In genomic region chr7:2044311-2044882, GRCh38 we compare ENCODE assay signal across 25 cellular contexts.
DNase-seq lines count a peak whose midpoint lies in the region; ATAC-seq and TF ChIP-seq lines count a peak whose summit lies in the region.
"Had no signal": no experiment of that assay in that cellular context is flagged by ENCODE, and none has a peak within 500 bp of the region (broad histone marks: within the 10 kb centered on the region; RNA-seq: fewer than 3 reads in every experiment).

No MANE protein-coding gene starts in this region.

- H3K27me3 ChIP-seq in heart right ventricle (no peaks in the 10 kb centered on the region), endodermal cell (ENCODE audit: control insufficient read depth, insufficient read depth, low read length, poor library complexity, severe bottlenecking) (no peaks in the 10 kb centered on the region), neuronal stem cell (ENCODE audit: control insufficient read depth in 3 of 3, insufficient read depth in 3 of 3, low read depth in 1 of 3, low read length in 3 of 3) (peaks cover 0 to 2% (median 0%) of the 10 kb centered on the region in 3 experiments)
- H3K27me3 ChIP-seq: pancreas had no signal

- no peak overlapping the region for H3K14ac ChIP-seq in neuronal stem cell (ENCODE audit: low read length)

- peak overlapping the region; percentile 25 for H3K23ac ChIP-seq in neuronal stem cell (ENCODE audit: low read depth, low read length, poor library complexity)

- no peak overlapping the region for H2BK120ac ChIP-seq in neuronal stem cell (ENCODE audit: low read depth, low read length)

- no peak overlapping the region for H2BK15ac ChIP-seq in neuronal stem cell (ENCODE audit: low read length)

- ATAC-seq in Right ventricle myocardium superior (ENCODE audit: poor library complexity): no peak
- no peak for ATAC-seq in heart right ventricle
- no peak for ATAC-seq in HG03196 (IDR thresholded peaks at IDR 0.05; ENCODE audit: unreplicated experiment)
- ATAC-seq: A549; GM12878; naive thymus-derived CD4-positive, alpha-beta T cell; Panc1; pancreas had no signal

- 96 to 97% methylated on average over 21 of the region's 21 CpGs for WGBS in heart right ventricle, 2 donors
- WGBS in endodermal cell (ENCODE audit: insufficient coverage in 1 of 2, insufficient read length in 1 of 2), 2 experiments: 96% methylated on average over 17 to 21 of the region's 21 CpGs
- WGBS in neuronal stem cell (ENCODE audit: extremely low coverage in 2 of 2, insufficient read length in 2 of 2, insufficient replicate concordance in 1 of 2), 2 donors: no CpG with 5 or more reads among the region's 21 CpGs

- H3K4me1 ChIP-seq in heart right ventricle (no peaks in the 10 kb centered on the region), endodermal cell (ENCODE audit: control insufficient read depth, insufficient read depth, low read length) (no peaks in the 10 kb centered on the region), neuronal stem cell (ENCODE audit: control insufficient read depth in 2 of 2, insufficient read depth in 1 of 2, low read depth in 1 of 2, low read length in 2 of 2) (peaks cover 0 to 12% of the 10 kb centered on the region in 2 donors)
- H3K4me1 ChIP-seq: A549, pancreas had no signal

- TF ChIP-seq CTCF in heart right ventricle (IDR thresholded peaks at IDR 0.05): no peak
- TF ChIP-seq CTCF in endodermal cell (conservative IDR thresholded peaks at IDR 0.05): no peak
- TF ChIP-seq CTCF in type B pancreatic cell (conservative IDR thresholded peaks at IDR 0.05): no peak

- peak overlapping the region; percentile 17 for H3K27ac Mint-ChIP-seq in endodermal cell
- no peak overlapping the region for H3K27ac Mint-ChIP-seq in type B pancreatic cell
- H3K27ac Mint-ChIP-seq: activated naive CD4-positive, alpha-beta T cell treated with anti-CD3 and anti-CD28 coated beads, Interleukin-2, amount 10 ng/mL, durations not matched to agents 7 days and 5 days had no signal

- intact Hi-C loops in Right ventricle myocardium superior (cut with DNase I): no loop called here
- intact Hi-C loops in heart right ventricle (cut with DNase I): no loop called here

- peaks cover 37% of the 10 kb centered on the region for H3K36me3 Mint-ChIP-seq in endodermal cell (ENCODE audit: low read depth)
- H3K36me3 Mint-ChIP-seq in type B pancreatic cell: peaks cover 20% of the 10 kb centered on the region

- no peak overlapping the region for H3K4ac ChIP-seq in neuronal stem cell (ENCODE audit: low read length)

- H3K27me3 Mint-ChIP-seq in endodermal cell (ENCODE audit: insufficient read depth) (no peaks in the 10 kb centered on the region), type B pancreatic cell (no peaks in the 10 kb centered on the region)
- H3K27me3 Mint-ChIP-seq: activated naive CD4-positive, alpha-beta T cell treated with anti-CD3 and anti-CD28 coated beads, Interleukin-2, amount 10 ng/mL, durations not matched to agents 7 days and 5 days; naive thymus-derived CD4-positive, alpha-beta T cell had no signal

- H3K9ac ChIP-seq in endodermal cell (ENCODE audit: extremely low read depth, low read length, poor library complexity, severe bottlenecking): no peak overlapping the region
- H3K9ac ChIP-seq in neuronal stem cell (ENCODE audit: low read depth, low read length, poor library complexity): no peak overlapping the region

- DNase-seq in Right ventricle myocardium superior (peak; percentile 37), heart right ventricle (no peak), endodermal cell (no peak), neuronal stem cell (ENCODE audit: low spot score) (no peak), type B pancreatic cell (ENCODE audit: extremely low spot score, unreplicated experiment) (peak; percentile 45), pons (ENCODE audit: low spot score) (no peak)
- no peak for DNase-seq in stimulated activated CD4-positive, alpha-beta T cell treated with anti-CD3 and anti-CD28 coated beads, Interleukin-4, amount 100 ng/mL, for 24 hours
- DNase-seq: activated CD4-positive, alpha-beta T cell treated with anti-CD3 and anti-CD28 coated beads for 4 hours; activated CD8-positive, alpha-beta memory T cell treated with anti-CD3 and anti-CD28 coated beads for 24 hours; activated T-cell treated with anti-CD3 and anti-CD28 coated beads, Interleukin-2, amount 50 U/mL, for 48 hours; Calu3; glutamatergic neuron; H7; mesendoderm; naive thymus-derived CD4-positive, alpha-beta T cell; NCI-H1694; NCI-H2171; NCI-H524; T-helper 1 cell had no signal

- no peak overlapping the region for H4K91ac ChIP-seq in neuronal stem cell (ENCODE audit: low read depth, low read length, poor library complexity)

- peaks cover 0 to 8% (median 0%) of the 10 kb centered on the region in 9 donors for H3K36me3 ChIP-seq in heart right ventricle
- peaks cover 16% of the 10 kb centered on the region for H3K36me3 ChIP-seq in endodermal cell (ENCODE audit: control insufficient read depth, insufficient read depth, low read length)
- peaks cover 7 to 11% of the 10 kb centered on the region in 2 donors for H3K36me3 ChIP-seq in neuronal stem cell (replicated peaks in 1 of 2; ENCODE audit: control insufficient read depth in 2 of 2, insufficient read depth in 2 of 2, low read length in 2 of 2)
- H3K36me3 ChIP-seq: pancreas had no signal

- H2AK5ac ChIP-seq in neuronal stem cell (ENCODE audit: low read depth, low read length): no peak overlapping the region

- no peak overlapping the region for H3K27ac ChIP-seq in heart right ventricle
- no peak overlapping the region for H3K27ac ChIP-seq in endodermal cell (ENCODE audit: low read depth, low read length)
- no peak overlapping the region for H3K27ac ChIP-seq in neuronal stem cell (replicated peaks; ENCODE audit: low read length)
- H3K27ac ChIP-seq: A549, pancreas had no signal

- peaks cover 16% of the 10 kb centered on the region for H3K9me3 Mint-ChIP-seq in endodermal cell
- no peaks in the 10 kb centered on the region for H3K9me3 Mint-ChIP-seq in type B pancreatic cell
- H3K9me3 Mint-ChIP-seq: activated naive CD4-positive, alpha-beta T cell treated with anti-CD3 and anti-CD28 coated beads, Interleukin-2, amount 10 ng/mL, durations not matched to agents 7 days and 5 days had no signal

- H3K9me3 ChIP-seq in heart right ventricle (peaks cover 0 to 7% (median 0%) of the 10 kb centered on the region in 11 donors), endodermal cell (ENCODE audit: control insufficient read depth, low read length) (peaks cover 10% of the 10 kb centered on the region), neuronal stem cell (replicated peaks in 1 of 2; ENCODE audit: control insufficient read depth in 2 of 2, insufficient read depth in 1 of 2, low read depth in 1 of 2, low read length in 2 of 2) (peaks cover 14 to 20% of the 10 kb centered on the region in 2 donors)
- H3K9me3 ChIP-seq: A549, pancreas had no signal

- no peak overlapping the region for H2AFZ ChIP-seq in neuronal stem cell (ENCODE audit: low read length)

- no peak overlapping the region for H3K18ac ChIP-seq in neuronal stem cell (ENCODE audit: low read length)

- H3K4me3 Mint-ChIP-seq in endodermal cell (no peak overlapping the region), type B pancreatic cell (no peak overlapping the region)
- H3K4me3 Mint-ChIP-seq: activated naive CD4-positive, alpha-beta T cell treated with anti-CD3 and anti-CD28 coated beads, Interleukin-2, amount 10 ng/mL, durations not matched to agents 7 days and 5 days; naive thymus-derived CD4-positive, alpha-beta T cell had no signal

- no peak overlapping the region for H4K8ac ChIP-seq in neuronal stem cell (ENCODE audit: low read depth, low read length)

- peaks cover 11% of the 10 kb centered on the region for H3K79me1 ChIP-seq in neuronal stem cell (ENCODE audit: low read depth, low read length)

- H3K4me1 Mint-ChIP-seq in endodermal cell: peaks cover 15% of the 10 kb centered on the region
- peaks cover 23% of the 10 kb centered on the region for H3K4me1 Mint-ChIP-seq in type B pancreatic cell (ENCODE audit: unreplicated experiment)

- H3K4me3 ChIP-seq in heart right ventricle (no peak overlapping the region), endodermal cell (ENCODE audit: low read length) (no peak overlapping the region), neuronal stem cell (ENCODE audit: low read length in 2 of 2) (peak overlapping the region in 1 of 2 donors; percentile 27)
- H3K4me3 ChIP-seq: A549, GM12878, pancreas had no signal

- H2BK12ac ChIP-seq in neuronal stem cell (ENCODE audit: low read length): no peak overlapping the region

- no peak overlapping the region for H3K4me2 ChIP-seq in neuronal stem cell (ENCODE audit: insufficient read depth, low read length, poor library complexity, severe bottlenecking)
- H3K4me2 ChIP-seq: A549 had no signal

- peak overlapping the region; percentile 26 for H2BK5ac ChIP-seq in neuronal stem cell (ENCODE audit: low read length)

Comparison
In these comparisons a context has a peak if more than half of its experiments do, and no peak if none do; other contexts are left out.
1. DNase-seq: peak in Right ventricle myocardium superior (single experiment) and type B pancreatic cell (single experiment); none in heart right ventricle (0 of 2), endodermal cell (single experiment), neuronal stem cell (single experiment), stimulated activated CD4-positive, alpha-beta T cell treated with anti-CD3 and anti-CD28 coated beads, Interleukin-4, amount 100 ng/mL, for 24 hours (single experiment) and pons (single experiment).